In genomic region chr9:125426926-125427325, GRCh38 we compare ENCODE assay signal across 27 cellular contexts.
"Had no signal": no experiment of that assay in that cellular context is flagged by ENCODE, and none has a peak within 500 bp of the region (broad histone marks: within the 10 kb centered on the region; RNA-seq: fewer than 3 reads in every experiment).

No MANE protein-coding gene starts in this region.

- H3K9me3 ChIP-seq: left lung, lower lobe of right lung, pancreas, psoas muscle, right lobe of liver, tibial nerve, upper lobe of left lung, vagina had no signal

- ATAC-seq: left colon; left lung; lower lobe of right lung; naive thymus-derived CD8-positive, alpha-beta T cell; pancreas; psoas muscle; right lobe of liver; stimulated activated memory B cell treated with anti-CD40 and anti-IgM and Interleukin-4, amounts not matched to agents 10 μg/mL and 1 μg/mL and 100 μg/mL, for 72 hours; stimulated activated naive CD8-positive, alpha-beta T cell treated with anti-CD3 and anti-CD28 coated beads, Interleukin-15, amount 100 ng/mL, for 72 hours had no signal

- H3K4me2 ChIP-seq: smooth muscle cell had no signal

- H3K27ac Mint-ChIP-seq: immature natural killer cell; nephron progenitor cell; stimulated activated memory B cell treated with anti-CD40 and anti-IgM and Interleukin-4, amounts not matched to agents 10 μg/mL and 1 μg/mL and 100 μg/mL, for 72 hours; stimulated activated naive CD8-positive, alpha-beta T cell treated with anti-CD3 and anti-CD28 coated beads, Interleukin-15, amount 100 ng/mL, for 72 hours had no signal

- H3K9me3 Mint-ChIP-seq: immature natural killer cell; naive thymus-derived CD8-positive, alpha-beta T cell; nephron progenitor cell; stimulated activated memory B cell treated with anti-CD40 and anti-IgM and Interleukin-4, amounts not matched to agents 10 μg/mL and 1 μg/mL and 100 μg/mL, for 72 hours; stimulated activated naive CD8-positive, alpha-beta T cell treated with anti-CD3 and anti-CD28 coated beads, Interleukin-15, amount 100 ng/mL, for 72 hours had no signal

- H3K4me3 Mint-ChIP-seq: immature natural killer cell; naive thymus-derived CD8-positive, alpha-beta T cell; nephron progenitor cell; stimulated activated memory B cell treated with anti-CD40 and anti-IgM and Interleukin-4, amounts not matched to agents 10 μg/mL and 1 μg/mL and 100 μg/mL, for 72 hours; stimulated activated naive CD8-positive, alpha-beta T cell treated with anti-CD3 and anti-CD28 coated beads, Interleukin-15, amount 100 ng/mL, for 72 hours had no signal

- H3K4me1 Mint-ChIP-seq: immature natural killer cell; stimulated activated memory B cell treated with anti-CD40 and anti-IgM and Interleukin-4, amounts not matched to agents 10 μg/mL and 1 μg/mL and 100 μg/mL, for 72 hours; stimulated activated naive CD8-positive, alpha-beta T cell treated with anti-CD3 and anti-CD28 coated beads, Interleukin-15, amount 100 ng/mL, for 72 hours had no signal

- H3K36me3 Mint-ChIP-seq: immature natural killer cell; naive thymus-derived CD8-positive, alpha-beta T cell; stimulated activated memory B cell treated with anti-CD40 and anti-IgM and Interleukin-4, amounts not matched to agents 10 μg/mL and 1 μg/mL and 100 μg/mL, for 72 hours had no signal

- FAIRE-seq: islet of Langerhans, kidney, pancreas had no signal

- DNase-seq: immature natural killer cell; kidney; left colon; lower lobe of right lung; mammary epithelial cell; mesendoderm; midbrain; nephron progenitor cell; nucleus accumbens; right lobe of liver; stimulated activated CD4-positive, alpha-beta T cell treated with anti-CD3 and anti-CD28 coated beads, Interleukin-1b, Interleukin-23, amount 100 ng/mL, for 48 hours; stimulated activated CD4-positive, alpha-beta T cell treated with anti-CD3 and anti-CD28 coated beads, Interleukin-2, amount 100 ng/mL, for 48 hours; stimulated activated CD4-positive, alpha-beta T cell treated with anti-CD3 and anti-CD28 coated beads, Interleukin-4, amount 100 ng/mL, for 4 hours; stimulated activated CD8-positive, alpha-beta memory T cell treated with anti-CD3 and anti-CD28 coated beads, Interleukin-4, amount 100 ng/mL, for 48 hours; stimulated activated naive CD4-positive, alpha-beta T cell treated with Interleukin-2 at 50 U/mL for 16 hours; stimulated activated naive CD8-positive, alpha-beta T cell treated with anti-CD3 and anti-CD28 coated beads, Interleukin-15, amount 100 ng/mL, for 72 hours; substantia nigra; upper lobe of left lung had no signal

- H3K4me1 ChIP-seq: left lung, lower lobe of right lung, pancreas, psoas muscle, right lobe of liver, upper lobe of left lung had no signal

- H3K27ac ChIP-seq: left lung, lower lobe of right lung, pancreas, psoas muscle, right lobe of liver, tibial nerve, upper lobe of left lung, vagina had no signal

- H3K36me3 ChIP-seq: left lung, lower lobe of right lung, pancreas, right lobe of liver, tibial nerve, upper lobe of left lung, vagina had no signal

- H3K4me3 ChIP-seq: left lung, lower lobe of right lung, pancreas, psoas muscle, right lobe of liver, smooth muscle cell, tibial nerve, upper lobe of left lung, vagina had no signal

- H3K27me3 ChIP-seq: left lung, pancreas, right lobe of liver, tibial nerve, upper lobe of left lung, vagina had no signal

- H3K27me3 Mint-ChIP-seq: naive thymus-derived CD8-positive, alpha-beta T cell; stimulated activated memory B cell treated with anti-CD40 and anti-IgM and Interleukin-4, amounts not matched to agents 10 μg/mL and 1 μg/mL and 100 μg/mL, for 72 hours; stimulated activated naive CD8-positive, alpha-beta T cell treated with anti-CD3 and anti-CD28 coated beads, Interleukin-15, amount 100 ng/mL, for 72 hours had no signal
